20 cellular contexts compared by ENCODE assay signal in genomic region chr17:46732133-46732532, GRCh38.
A peak's percentile ranks its signal among the peaks of the same experiment; 100 is the strongest.
DNase-seq lines count a peak whose midpoint lies in the region; ATAC-seq and TF ChIP-seq lines count a peak whose summit lies in the region.
"Had no signal": no experiment of that assay in that cellular context is flagged by ENCODE, and none has a peak within 500 bp of the region (broad histone marks: within the 10 kb centered on the region; RNA-seq: fewer than 3 reads in every experiment).

No MANE protein-coding gene starts in this region.

- in situ Hi-C loops in GM13977 (cut with MboI; ENCODE audit: low pct_unique_long_range_greater_than_20kb, low sequenced_read_pairs, unreplicated experiment) = no loop called here

- H3K4me3 Mint-ChIP-seq in brain (peak overlapping the region in 4 of 5 experiments; percentile 64 to 73 (median 70)), natural killer cell (no peak overlapping the region)
- H3K4me3 Mint-ChIP-seq: CD4-positive, alpha-beta T cell; HFFc6; IgD-negative memory B cell had no signal

- no peak overlapping the region for H3K9ac ChIP-seq in HUES48 (ENCODE audit: low read depth, low read length)
- H3K9ac ChIP-seq: BLaER1 had no signal

- H3K9me3 ChIP-seq in HUES48 (ENCODE audit: control insufficient read depth, insufficient read depth, low read length) = no peaks in the 10 kb centered on the region
- no peaks in the 10 kb centered on the region for H3K9me3 ChIP-seq in mesodermal cell (ENCODE audit: control insufficient read depth, low read length)
- H3K9me3 ChIP-seq: BLaER1 had no signal

- TF ChIP-seq CTCF in brain (conservative IDR thresholded peaks at IDR 0.05) (no peak), GM13977 (IDR thresholded peaks at IDR 0.05; ENCODE audit: extremely low read depth, insufficient read depth, missing control alignments) (no peak), natural killer cell (IDR thresholded peaks at IDR 0.05) (no peak)

- H3K27me3 Mint-ChIP-seq in brain (no peaks in the 10 kb centered on the region), natural killer cell (ENCODE audit: low read depth in 2 of 2) (no peaks in the 10 kb centered on the region)
- H3K27me3 Mint-ChIP-seq: CD4-positive, alpha-beta T cell had no signal

- H3K4me1 Mint-ChIP-seq in brain (peaks cover 43% of the 10 kb centered on the region), natural killer cell (no peaks in the 10 kb centered on the region)

- H3K27ac Mint-ChIP-seq in brain = peak overlapping the region; percentile 80 to 95 (median 84)
- no peak overlapping the region for H3K27ac Mint-ChIP-seq in natural killer cell
- H3K27ac Mint-ChIP-seq: CD4-positive, alpha-beta T cell; IgD-negative memory B cell had no signal

- H3K27me3 ChIP-seq in HUES48 (ENCODE audit: control insufficient read depth, insufficient read depth, low read length) = no peaks in the 10 kb centered on the region
- H3K27me3 ChIP-seq: BLaER1 had no signal

- H3K36me3 Mint-ChIP-seq in brain (peaks cover 9% of the 10 kb centered on the region), natural killer cell (peaks cover 7% of the 10 kb centered on the region)

- H3K4me3 ChIP-seq in HUES48 (ENCODE audit: low read depth, low read length) (peak overlapping the region; percentile 18; the same call in 1 of the 2 replicates), mesodermal cell (ENCODE audit: extremely low read depth, insufficient read depth, low read length, poor library complexity, severe bottlenecking) (no peak overlapping the region)
- H3K4me3 ChIP-seq: BLaER1 had no signal

- ATAC-seq in HG02840 (IDR thresholded peaks at IDR 0.05; ENCODE audit: low FRiP score, unreplicated experiment) = no peak
- no peak for ATAC-seq in natural killer cell

- H3K9me3 Mint-ChIP-seq in brain (no peaks in the 10 kb centered on the region), natural killer cell (no peaks in the 10 kb centered on the region)
- H3K9me3 Mint-ChIP-seq: CD4-positive, alpha-beta T cell; HFFc6; IgD-negative memory B cell had no signal

- H3K4me1 ChIP-seq in HUES48 (ENCODE audit: control insufficient read depth, insufficient read depth, low read length) (peaks cover 26% of the 10 kb centered on the region), mesodermal cell (ENCODE audit: control insufficient read depth, insufficient read depth, low read length, poor library complexity, severe bottlenecking) (peaks cover 18% of the 10 kb centered on the region)

- DNase-seq in retina (peak; percentile 27), GM13977 (ENCODE audit: low spot score) (no peak), natural killer cell (no peak)
- DNase-seq: ACHN; CD4-positive, alpha-beta T cell; COR-L47; DMS79; HFFc6; MV-4-11; NCI-H1105 treated with DMSO at 0.1 percent for 48 hours; NCI-H2029 treated with DMSO at 0.1 percent for 48 hours; NCI-H524 treated with DMSO at 0.1 percent for 48 hours; Right ventricle myocardium superior had no signal

- WGBS in mesodermal cell (ENCODE audit: insufficient coverage in 2 of 2), 2 experiments = no CpG with 5 or more reads among the region's 1 CpG

- intact Hi-C loops in natural killer cell (cut with micrococcal nuclease) = no loop called here

- H3K36me3 ChIP-seq in HUES48 (ENCODE audit: control insufficient read depth, insufficient read depth, low read length) (0 out of 2 replicates have a peak, but pooled peaks cover 2% of the 10 kb centered on the region), mesodermal cell (ENCODE audit: control insufficient read depth, insufficient read depth, low read length) (peaks cover 10% of the 10 kb centered on the region)

- H3K27ac ChIP-seq in HUES48 (ENCODE audit: low read depth, low read length) = peak overlapping the region; percentile 92
- H3K27ac ChIP-seq in mesodermal cell (ENCODE audit: low read depth, low read length, severe bottlenecking) = peak overlapping the region; percentile 67
- H3K27ac ChIP-seq: BLaER1, HL-60 had no signal

Comparison
In these comparisons a context has a peak if more than half of its experiments do, and no peak if none do; other contexts are left out.
1. H3K27ac Mint-ChIP-seq: peak in brain (5 of 5); none in natural killer cell (0 of 2).